10 cellular contexts compared by ENCODE assay signal in genomic region chr6:166584813-166585429, GRCh38.
"Had no signal": no experiment of that assay in that cellular context is flagged by ENCODE, and none has a peak within 500 bp of the region (broad histone marks: within the 10 kb centered on the region; RNA-seq: fewer than 3 reads in every experiment).

No MANE protein-coding gene starts in this region.

- H3K9me3 ChIP-seq: psoas muscle, right lobe of liver had no signal

- H3K36me3 ChIP-seq: right lobe of liver had no signal

- H3K27ac ChIP-seq: psoas muscle, right lobe of liver had no signal

- H3K4me2 ChIP-seq: smooth muscle cell had no signal

- ATAC-seq: activated CD8-positive, alpha-beta T cell treated with anti-CD3 and anti-CD28 coated beads, Interleukin-2, amount 10 ng/mL, durations not matched to agents 7 days and 5 days; psoas muscle had no signal

- H3K27me3 ChIP-seq: right lobe of liver had no signal

- DNase-seq: activated B cell treated with CpG ODN at 0.5 μM for 24 hours; activated CD4-positive, alpha-beta T cell treated with anti-CD3 and anti-CD28 coated beads for 48 hours; activated CD8-positive, alpha-beta T cell treated with anti-CD3 and anti-CD28 coated beads, Interleukin-2, amount 10 ng/mL, durations not matched to agents 7 days and 5 days; activated naive CD4-positive, alpha-beta T cell treated with Interleukin-2 at 50 U/mL for 16 hours; nephron progenitor cell; psoas muscle; right lobe of liver; T-helper 2 cell had no signal

- H3K4me3 ChIP-seq: lung, psoas muscle, right lobe of liver, smooth muscle cell had no signal
